28 cellular contexts compared by ENCODE assay signal in the genomic region with DNA sequence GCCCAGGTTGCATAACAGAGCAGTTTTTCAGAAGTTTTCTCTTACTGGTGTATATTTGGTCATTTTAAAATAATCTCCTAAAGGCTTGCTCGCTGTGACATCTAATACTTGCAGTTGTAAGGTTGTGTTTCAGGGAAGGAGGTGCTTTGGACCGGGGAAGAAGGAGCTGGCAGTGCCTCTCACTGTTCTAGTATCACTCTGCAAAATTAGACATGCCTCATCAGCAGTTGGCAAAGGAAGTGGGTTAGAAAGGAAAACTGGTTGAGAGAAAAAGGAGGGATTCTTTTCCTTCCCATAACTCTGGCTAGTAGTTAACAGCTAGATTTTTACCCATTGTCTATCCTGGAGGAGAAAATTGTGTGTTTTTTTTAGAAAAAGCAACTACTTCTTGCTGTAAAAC. TPM values are rescaled to one million over a fixed set of nuclear protein-coding genes. Genes with fewer than 3 reads are reported as not detected.
DNase-seq lines count a peak whose midpoint lies in the region; ATAC-seq and TF ChIP-seq lines count a peak whose summit lies in the region.
"Had no signal": no experiment of that assay in that cellular context is flagged by ENCODE, and none has a peak within 500 bp of the region (broad histone marks: within the 10 kb centered on the region; RNA-seq: fewer than 3 reads in every experiment).

No MANE protein-coding gene starts in this region.

- peaks cover 0 to 31% (median 21%) of the 10 kb centered on the region in 12 donors for H3K4me1 ChIP-seq in heart left ventricle
- peaks cover 42% of the 10 kb centered on the region for H3K4me1 ChIP-seq in left ventricle myocardium inferior

- no peak for TF ChIP-seq POLR2A in heart left ventricle (IDR thresholded peaks at IDR 0.05)

- CTCF ChIA-PET in WTC11 (lab: Charles Lee) = interaction anchor here (1.5 kb wide), 1 partner anchor 14 kb away, joined by 3 read pairs; no protein-coding TSS in a partner anchor

- peak in 3 of 4 donors; percentile 73 to 81 (median 75) for ATAC-seq in heart left ventricle
- ATAC-seq in WTC11 = no peak
- no peak for ATAC-seq in stimulated activated effector memory CD8-positive, alpha-beta T cell treated with anti-CD3 and anti-CD28 coated beads, Interleukin-12 subunit alpha, Interleukin-12 subunit beta, amount 100 ng/mL, for 72 hours
- ATAC-seq in HG03025 (IDR thresholded peaks at IDR 0.05; ENCODE audit: low FRiP score, unreplicated experiment) = no peak
- no peak for ATAC-seq in HG03196 (IDR thresholded peaks at IDR 0.05; ENCODE audit: unreplicated experiment)
- ATAC-seq: activated CD8-positive, alpha-beta T cell treated with anti-CD3 and anti-CD28 coated beads for 36 hours; effector memory CD8-positive, alpha-beta T cell had no signal

- H3K9me3 ChIP-seq in heart left ventricle (no peaks in the 10 kb centered on the region), left ventricle myocardium inferior (replicated peaks) (no peaks in the 10 kb centered on the region)
- H3K9me3 ChIP-seq: ascending aorta, esophagus muscularis mucosa, thyroid gland had no signal

- 49 to 55% (median 52%) methylated on average over 2 of the region's 2 CpGs for WGBS in heart left ventricle, 4 donors

- H3K27ac Mint-ChIP-seq in WTC11 = peak overlapping the region; percentile 14
- H3K27ac Mint-ChIP-seq in stimulated activated effector memory CD8-positive, alpha-beta T cell treated with anti-CD3 and anti-CD28 coated beads, Interleukin-12 subunit alpha, Interleukin-12 subunit beta, amount 100 ng/mL, for 72 hours = peak overlapping the region; percentile 46
- H3K27ac Mint-ChIP-seq: activated CD8-positive, alpha-beta T cell treated with anti-CD3 and anti-CD28 coated beads for 36 hours; effector memory CD8-positive, alpha-beta T cell; mesothelial cell of epicardium; progenitor cell of endocrine pancreas had no signal

- TF ChIP-seq CTCF in heart left ventricle (IDR thresholded peaks at IDR 0.05) (no peak), left ventricle myocardium inferior (IDR thresholded peaks at IDR 0.05; ENCODE audit: borderline replicate concordance) (no peak), WTC11 (IDR thresholded peaks at IDR 0.05) (no peak)

- POLR2A ChIA-PET in WTC11 (lab: Charles Lee) = no interaction called here

- intact Hi-C loops in heart left ventricle (cut with DNase I) = no loop called here
- intact Hi-C loops in left ventricle myocardium inferior (cut with micrococcal nuclease) = no loop called here

- no peak overlapping the region for H3K4me3 ChIP-seq in heart left ventricle
- no peak overlapping the region for H3K4me3 ChIP-seq in left ventricle myocardium inferior
- H3K4me3 ChIP-seq: ascending aorta, esophagus muscularis mucosa, thyroid gland had no signal

- H3K9me3 Mint-ChIP-seq in WTC11 = no peaks in the 10 kb centered on the region
- no peaks in the 10 kb centered on the region for H3K9me3 Mint-ChIP-seq in stimulated activated effector memory CD8-positive, alpha-beta T cell treated with anti-CD3 and anti-CD28 coated beads, Interleukin-12 subunit alpha, Interleukin-12 subunit beta, amount 100 ng/mL, for 72 hours
- H3K9me3 Mint-ChIP-seq: activated CD8-positive, alpha-beta T cell treated with anti-CD3 and anti-CD28 coated beads for 36 hours; effector memory CD8-positive, alpha-beta T cell; mesothelial cell of epicardium had no signal

- no peak overlapping the region for H3K4me3 Mint-ChIP-seq in WTC11
- no peak overlapping the region for H3K4me3 Mint-ChIP-seq in stimulated activated effector memory CD8-positive, alpha-beta T cell treated with anti-CD3 and anti-CD28 coated beads, Interleukin-12 subunit alpha, Interleukin-12 subunit beta, amount 100 ng/mL, for 72 hours
- H3K4me3 Mint-ChIP-seq: activated CD8-positive, alpha-beta T cell treated with anti-CD3 and anti-CD28 coated beads for 36 hours; effector memory CD8-positive, alpha-beta T cell; mesothelial cell of epicardium had no signal

- no peaks in the 10 kb centered on the region for H3K4me1 Mint-ChIP-seq in WTC11
- H3K4me1 Mint-ChIP-seq in stimulated activated effector memory CD8-positive, alpha-beta T cell treated with anti-CD3 and anti-CD28 coated beads, Interleukin-12 subunit alpha, Interleukin-12 subunit beta, amount 100 ng/mL, for 72 hours = peaks cover 14% of the 10 kb centered on the region

- H3K27ac ChIP-seq in heart left ventricle (peak overlapping the region in 1 of 12 donors; percentile 24), left ventricle myocardium inferior (replicated peaks) (no peak overlapping the region)
- H3K27ac ChIP-seq: ascending aorta, C4-2B, esophagus muscularis mucosa, RWPE1, thyroid gland had no signal

- H3K27me3 ChIP-seq in heart left ventricle = no peaks in the 10 kb centered on the region
- no peaks in the 10 kb centered on the region for H3K27me3 ChIP-seq in left ventricle myocardium inferior (ENCODE audit: low read depth)
- H3K27me3 ChIP-seq: ascending aorta, esophagus muscularis mucosa, thyroid gland had no signal

- no peaks in the 10 kb centered on the region for H3K27me3 Mint-ChIP-seq in WTC11 (ENCODE audit: low read depth)
- H3K27me3 Mint-ChIP-seq: activated CD8-positive, alpha-beta T cell treated with anti-CD3 and anti-CD28 coated beads for 36 hours; effector memory CD8-positive, alpha-beta T cell; progenitor cell of endocrine pancreas had no signal

- H3K36me3 ChIP-seq in heart left ventricle (peaks cover 0 to 80% (median 71%) of the 10 kb centered on the region in 9 donors), left ventricle myocardium inferior (peaks cover 56% of the 10 kb centered on the region)

- no peak for DNase-seq in heart left ventricle
- no peak for DNase-seq in left ventricle myocardium inferior
- no peak for DNase-seq in WTC11 (ENCODE audit: low spot score)
- peak; percentile 26 for DNase-seq in fibroblast of peridontal ligament (ENCODE audit: extremely low read depth)
- DNase-seq in stimulated activated effector memory CD8-positive, alpha-beta T cell treated with anti-CD3 and anti-CD28 coated beads, Interleukin-12 subunit alpha, Interleukin-12 subunit beta, amount 100 ng/mL, for 72 hours (ENCODE audit: low spot score in 2 of 2) = no peak
- DNase-seq in NCI-H2029 treated with DMSO at 0.1 percent for 48 hours (lab: John Stamatoyannopoulos, UW) = no peak
- DNase-seq: activated CD8-positive, alpha-beta T cell treated with anti-CD3 and anti-CD28 coated beads for 36 hours; activated naive CD4-positive, alpha-beta T cell treated with anti-CD3 and anti-CD28 coated beads, Interleukin-2, amount 50 U/mL, for 16 hours; activated T-cell treated with anti-CD3 and anti-CD28 coated beads, Interleukin-2, amount 50 U/mL, for 1 hour; effector memory CD8-positive, alpha-beta T cell; GOT3; left cardiac atrium; NCI-H1417; NCI-H2107; NCI-H510A; small intestine; stimulated activated CD4-positive, alpha-beta T cell treated with anti-CD3 and anti-CD28 coated beads, Interleukin-2, amount 100 ng/mL, for 24 hours; stimulated activated naive CD4-positive, alpha-beta T cell; T-helper 9 cell had no signal

- peaks cover 42% of the 10 kb centered on the region for H3K36me3 Mint-ChIP-seq in WTC11
- peaks cover 78% of the 10 kb centered on the region for H3K36me3 Mint-ChIP-seq in stimulated activated effector memory CD8-positive, alpha-beta T cell treated with anti-CD3 and anti-CD28 coated beads, Interleukin-12 subunit alpha, Interleukin-12 subunit beta, amount 100 ng/mL, for 72 hours

TF ChIP-seq in WTC11, 78 proteins besides CTCF, POLR2A, EP300 and RAD21 (continues in another document):
- no peak for TF ChIP-seq FOXP1 (CRISPR knock-in tag; IDR thresholded peaks at IDR 0.05; ENCODE audit: borderline replicate concordance)
- TF ChIP-seq NR3C1 (CRISPR knock-in tag; conservative IDR thresholded peaks at IDR 0.05; ENCODE audit: low read depth) = no peak
- TF ChIP-seq ZMAT4 (CRISPR knock-in tag; IDR thresholded peaks at IDR 0.05) = no peak
- no peak for TF ChIP-seq MLX (CRISPR knock-in tag; IDR thresholded peaks at IDR 0.05)
- TF ChIP-seq KAT7 (CRISPR knock-in tag; IDR thresholded peaks at IDR 0.05; ENCODE audit: borderline replicate concordance) = no peak
- TF ChIP-seq ZNF425 (CRISPR knock-in tag; conservative IDR thresholded peaks at IDR 0.05) = no peak
- TF ChIP-seq TEAD4 (CRISPR knock-in tag; IDR thresholded peaks at IDR 0.05) = no peak
- no peak for TF ChIP-seq NR2C2 (CRISPR knock-in tag; IDR thresholded peaks at IDR 0.05)

RNA-seq across cellular contexts. Expression of gene CUL1, which starts 34.8 kb away (rescaled TPM):
- total RNA-seq in heart left ventricle (10 to 100 TPM; 39.8 to 58.3 (median 43.6) TPM), left ventricle myocardium inferior (48.2 TPM), WTC11 (2021) (50.5 to 54.1 TPM (median 53.3 TPM) in 3 replicates)
- 10 to 100 TPM; 17.5 to 45.6 TPM for polyA plus RNA-seq in heart left ventricle

Comparison
In these comparisons a context has a peak if more than half of its experiments do, and no peak if none do; other contexts are left out.
1. ATAC-seq: peak in heart left ventricle (3 of 4); none in WTC11 (single experiment), stimulated activated effector memory CD8-positive, alpha-beta T cell treated with anti-CD3 and anti-CD28 coated beads, Interleukin-12 subunit alpha, Interleukin-12 subunit beta, amount 100 ng/mL, for 72 hours (single experiment), HG03025 (single experiment) and HG03196 (single experiment).